8 cellular contexts compared by ENCODE assay signal in genomic region chr16:46853713-46854443, GRCh38.
DNase-seq lines count a peak whose midpoint lies in the region; ATAC-seq and TF ChIP-seq lines count a peak whose summit lies in the region.

No MANE protein-coding gene starts in this region.

- peak overlapping the region in 2 of 3 experiments; percentile 30 to 57 for H3K27ac Mint-ChIP-seq in nephron

- peaks cover 14% of the 10 kb centered on the region for H3K4me1 Mint-ChIP-seq in nephron

- no peak overlapping the region for H3K4me3 Mint-ChIP-seq in nephron

- TF ChIP-seq CTCF in GM10248 (IDR thresholded peaks at IDR 0.05; ENCODE audit: control extremely low read depth, extremely low read depth, low read depth, missing control alignments) = peak; percentile 65
- TF ChIP-seq CTCF in nephron (IDR thresholded peaks at IDR 0.05; ENCODE audit: unreplicated experiment in 3 of 3) = peak; percentile 85 to 88 (median 85)

- peaks cover 12% of the 10 kb centered on the region for H3K27me3 Mint-ChIP-seq in nephron (ENCODE audit: low read depth)

- POLR2A ChIA-PET in GM10248 (lab: Yijun Ruan, JAX) = no interaction called here

- no peaks in the 10 kb centered on the region for H3K36me3 Mint-ChIP-seq in nephron (ENCODE audit: low read depth)

- CTCF ChIA-PET in GM10248 (lab: Yijun Ruan, JAX) = interaction anchor here (0.6 to 5.3 kb wide), 45 partner anchors 10 to 1311 kb away, joined by 3 to 128 read pairs (median 5); partner anchors contain the start of genes C16orf87, GPT2, NETO2 and ORC6

- DNase-seq in GM10248 (ENCODE audit: extremely low spot score) (peak; percentile 78), OCI-M1 (lab: John Stamatoyannopoulos, UW) (peak; percentile 71), fibroblast of gingiva (ENCODE audit: low read depth) (peak; percentile 45)
- peak; percentile 70 to 75 for DNase-seq in activated T-cell treated with anti-CD3 and anti-CD28 coated beads, Interleukin-2, amount 50 U/mL, for 48 hours
- DNase-seq in stimulated activated naive CD8-positive, alpha-beta T cell treated with anti-CD3 and anti-CD28 coated beads, Interleukin-15, Interleukin-2, amounts not matched to agents 100 U/mL and 50 U/mL, for 24 hours = peak; percentile 68

- no peaks in the 10 kb centered on the region for H3K9me3 Mint-ChIP-seq in nephron

- peak; percentile 44 for ATAC-seq in HG03520 (IDR thresholded peaks at IDR 0.05; ENCODE audit: unreplicated experiment)
- ATAC-seq in stimulated activated naive CD8-positive, alpha-beta T cell treated with anti-CD3 and anti-CD28 coated beads, Interleukin-15, Interleukin-2, amounts not matched to agents 100 U/mL and 50 U/mL, for 24 hours = peak; percentile 32
- no peak for ATAC-seq in HG02884 (IDR thresholded peaks at IDR 0.05; ENCODE audit: unreplicated experiment)
